ENCODE assay signal across 1 cellular context in the genomic region with DNA sequence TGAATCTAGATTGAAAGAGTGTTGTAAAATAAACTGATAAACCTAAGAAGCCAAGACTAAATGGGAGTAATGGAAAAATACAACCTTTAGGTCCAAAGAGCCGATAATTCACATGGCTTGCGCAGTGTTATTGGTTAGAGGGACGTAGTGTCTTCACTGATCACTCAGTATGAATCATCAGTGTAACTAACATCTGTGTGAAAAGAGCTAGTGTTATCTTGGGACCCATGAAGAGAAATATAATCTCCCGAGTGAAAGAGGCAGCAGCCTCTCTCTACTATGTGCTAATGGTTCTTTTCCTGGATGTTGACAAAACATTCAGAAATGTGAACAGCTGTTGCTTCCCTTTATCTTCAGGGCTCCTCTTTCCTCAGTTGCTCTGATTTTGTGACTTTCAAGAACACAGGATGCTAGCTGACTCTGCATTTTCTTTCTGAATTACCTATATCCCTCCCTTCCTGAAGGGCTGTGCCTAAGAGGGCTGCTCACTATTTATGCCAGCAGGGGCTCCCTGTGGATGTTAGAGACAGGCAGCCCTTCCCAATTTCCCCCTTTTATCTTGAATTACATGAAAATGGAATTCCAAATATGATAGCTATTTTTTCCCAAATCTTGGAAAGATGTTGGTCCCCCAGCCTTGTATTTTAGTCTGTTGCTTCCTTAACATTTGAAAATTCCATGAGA.
TF ChIP-seq lines count a peak whose summit lies in the region.

No MANE protein-coding gene starts in this region.

TF ChIP-seq in GM23338, 12 proteins besides CTCF, POLR2A, EP300 and RAD21:
- TF ChIP-seq, protein P1, sequence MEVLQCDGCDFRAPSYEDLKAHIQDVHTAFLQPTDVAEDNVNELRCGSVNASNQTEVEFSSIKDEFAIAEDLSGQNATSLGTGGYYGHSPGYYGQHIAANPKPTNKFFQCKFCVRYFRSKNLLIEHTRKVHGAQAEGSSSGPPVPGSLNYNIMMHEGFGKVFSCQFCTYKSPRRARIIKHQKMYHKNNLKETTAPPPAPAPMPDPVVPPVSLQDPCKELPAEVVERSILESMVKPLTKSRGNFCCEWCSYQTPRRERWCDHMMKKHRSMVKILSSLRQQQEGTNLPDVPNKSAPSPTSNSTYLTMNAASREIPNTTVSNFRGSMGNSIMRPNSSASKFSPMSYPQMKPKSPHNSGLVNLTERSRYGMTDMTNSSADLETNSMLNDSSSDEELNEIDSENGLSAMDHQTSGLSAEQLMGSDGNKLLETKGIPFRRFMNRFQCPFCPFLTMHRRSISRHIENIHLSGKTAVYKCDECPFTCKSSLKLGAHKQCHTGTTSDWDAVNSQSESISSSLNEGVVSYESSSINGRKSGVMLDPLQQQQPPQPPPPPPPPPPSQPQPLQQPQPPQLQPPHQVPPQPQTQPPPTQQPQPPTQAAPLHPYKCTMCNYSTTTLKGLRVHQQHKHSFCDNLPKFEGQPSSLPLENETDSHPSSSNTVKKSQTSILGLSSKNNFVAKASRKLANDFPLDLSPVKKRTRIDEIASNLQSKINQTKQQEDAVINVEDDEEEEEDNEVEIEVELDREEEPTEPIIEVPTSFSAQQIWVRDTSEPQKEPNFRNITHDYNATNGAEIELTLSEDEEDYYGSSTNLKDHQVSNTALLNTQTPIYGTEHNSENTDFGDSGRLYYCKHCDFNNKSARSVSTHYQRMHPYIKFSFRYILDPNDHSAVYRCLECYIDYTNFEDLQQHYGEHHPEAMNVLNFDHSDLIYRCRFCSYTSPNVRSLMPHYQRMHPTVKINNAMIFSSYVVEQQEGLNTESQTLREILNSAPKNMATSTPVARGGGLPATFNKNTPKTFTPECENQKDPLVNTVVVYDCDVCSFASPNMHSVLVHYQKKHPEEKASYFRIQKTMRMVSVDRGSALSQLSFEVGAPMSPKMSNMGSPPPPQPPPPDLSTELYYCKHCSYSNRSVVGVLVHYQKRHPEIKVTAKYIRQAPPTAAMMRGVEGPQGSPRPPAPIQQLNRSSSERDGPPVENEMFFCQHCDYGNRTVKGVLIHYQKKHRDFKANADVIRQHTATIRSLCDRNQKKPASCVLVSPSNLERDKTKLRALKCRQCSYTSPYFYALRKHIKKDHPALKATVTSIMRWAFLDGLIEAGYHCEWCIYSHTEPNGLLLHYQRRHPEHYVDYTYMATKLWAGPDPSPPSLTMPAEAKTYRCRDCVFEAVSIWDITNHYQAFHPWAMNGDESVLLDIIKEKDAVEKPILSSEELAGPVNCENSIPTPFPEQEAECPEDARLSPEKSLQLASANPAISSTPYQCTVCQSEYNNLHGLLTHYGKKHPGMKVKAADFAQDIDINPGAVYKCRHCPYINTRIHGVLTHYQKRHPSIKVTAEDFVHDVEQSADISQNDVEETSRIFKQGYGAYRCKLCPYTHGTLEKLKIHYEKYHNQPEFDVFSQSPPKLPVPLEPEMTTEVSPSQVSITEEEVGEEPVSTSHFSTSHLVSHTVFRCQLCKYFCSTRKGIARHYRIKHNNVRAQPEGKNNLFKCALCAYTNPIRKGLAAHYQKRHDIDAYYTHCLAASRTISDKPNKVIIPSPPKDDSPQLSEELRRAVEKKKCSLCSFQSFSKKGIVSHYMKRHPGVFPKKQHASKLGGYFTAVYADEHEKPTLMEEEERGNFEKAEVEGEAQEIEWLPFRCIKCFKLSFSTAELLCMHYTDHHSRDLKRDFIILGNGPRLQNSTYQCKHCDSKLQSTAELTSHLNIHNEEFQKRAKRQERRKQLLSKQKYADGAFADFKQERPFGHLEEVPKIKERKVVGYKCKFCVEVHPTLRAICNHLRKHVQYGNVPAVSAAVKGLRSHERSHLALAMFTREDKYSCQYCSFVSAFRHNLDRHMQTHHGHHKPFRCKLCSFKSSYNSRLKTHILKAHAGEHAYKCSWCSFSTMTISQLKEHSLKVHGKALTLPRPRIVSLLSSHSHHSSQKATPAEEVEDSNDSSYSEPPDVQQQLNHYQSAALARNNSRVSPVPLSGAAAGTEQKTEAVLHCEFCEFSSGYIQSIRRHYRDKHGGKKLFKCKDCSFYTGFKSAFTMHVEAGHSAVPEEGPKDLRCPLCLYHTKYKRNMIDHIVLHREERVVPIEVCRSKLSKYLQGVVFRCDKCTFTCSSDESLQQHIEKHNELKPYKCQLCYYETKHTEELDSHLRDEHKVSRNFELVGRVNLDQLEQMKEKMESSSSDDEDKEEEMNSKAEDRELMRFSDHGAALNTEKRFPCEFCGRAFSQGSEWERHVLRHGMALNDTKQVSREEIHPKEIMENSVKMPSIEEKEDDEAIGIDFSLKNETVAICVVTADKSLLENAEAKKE (CRISPR knock-in tag; IDR thresholded peaks at IDR 0.05) = no peak
- TF ChIP-seq ETS1 (IDR thresholded peaks at IDR 0.05) (no peak), POLR2AphosphoS5 (IDR thresholded peaks at IDR 0.05; ENCODE audit: low read depth) (no peak), ZNF114 (CRISPR knock-in tag; IDR thresholded peaks at IDR 0.05) (no peak), STAT1 (IDR thresholded peaks at IDR 0.05; ENCODE audit: unreplicated experiment) (no peak)
- TF ChIP-seq, protein P2, sequence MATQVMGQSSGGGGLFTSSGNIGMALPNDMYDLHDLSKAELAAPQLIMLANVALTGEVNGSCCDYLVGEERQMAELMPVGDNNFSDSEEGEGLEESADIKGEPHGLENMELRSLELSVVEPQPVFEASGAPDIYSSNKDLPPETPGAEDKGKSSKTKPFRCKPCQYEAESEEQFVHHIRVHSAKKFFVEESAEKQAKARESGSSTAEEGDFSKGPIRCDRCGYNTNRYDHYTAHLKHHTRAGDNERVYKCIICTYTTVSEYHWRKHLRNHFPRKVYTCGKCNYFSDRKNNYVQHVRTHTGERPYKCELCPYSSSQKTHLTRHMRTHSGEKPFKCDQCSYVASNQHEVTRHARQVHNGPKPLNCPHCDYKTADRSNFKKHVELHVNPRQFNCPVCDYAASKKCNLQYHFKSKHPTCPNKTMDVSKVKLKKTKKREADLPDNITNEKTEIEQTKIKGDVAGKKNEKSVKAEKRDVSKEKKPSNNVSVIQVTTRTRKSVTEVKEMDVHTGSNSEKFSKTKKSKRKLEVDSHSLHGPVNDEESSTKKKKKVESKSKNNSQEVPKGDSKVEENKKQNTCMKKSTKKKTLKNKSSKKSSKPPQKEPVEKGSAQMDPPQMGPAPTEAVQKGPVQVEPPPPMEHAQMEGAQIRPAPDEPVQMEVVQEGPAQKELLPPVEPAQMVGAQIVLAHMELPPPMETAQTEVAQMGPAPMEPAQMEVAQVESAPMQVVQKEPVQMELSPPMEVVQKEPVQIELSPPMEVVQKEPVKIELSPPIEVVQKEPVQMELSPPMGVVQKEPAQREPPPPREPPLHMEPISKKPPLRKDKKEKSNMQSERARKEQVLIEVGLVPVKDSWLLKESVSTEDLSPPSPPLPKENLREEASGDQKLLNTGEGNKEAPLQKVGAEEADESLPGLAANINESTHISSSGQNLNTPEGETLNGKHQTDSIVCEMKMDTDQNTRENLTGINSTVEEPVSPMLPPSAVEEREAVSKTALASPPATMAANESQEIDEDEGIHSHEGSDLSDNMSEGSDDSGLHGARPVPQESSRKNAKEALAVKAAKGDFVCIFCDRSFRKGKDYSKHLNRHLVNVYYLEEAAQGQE (IDR thresholded peaks at IDR 0.05; ENCODE audit: unreplicated experiment) = no peak
